ENCODE assay signal across 8 cellular contexts in the genomic region with DNA sequence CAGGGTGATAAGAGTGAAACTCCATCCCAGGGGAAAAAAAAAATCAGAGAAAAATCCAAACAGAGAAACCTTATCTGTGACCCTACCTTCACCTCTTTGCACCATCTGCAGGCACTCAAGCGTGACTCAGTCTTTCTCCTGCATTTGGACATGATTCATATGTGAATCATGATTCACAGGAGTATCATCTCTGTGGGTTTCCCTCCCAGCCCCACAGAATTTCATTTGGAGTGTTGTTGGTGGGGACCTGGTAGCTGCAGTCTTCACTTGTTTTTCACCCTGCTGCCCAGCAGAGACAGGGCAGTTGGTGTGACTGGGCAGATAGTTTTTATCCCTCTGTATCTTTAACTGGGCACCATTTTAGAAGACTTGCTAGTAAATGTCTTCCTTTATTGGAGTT.
DNase-seq lines count a peak whose midpoint lies in the region; ATAC-seq lines count a peak whose summit lies in the region.

No MANE protein-coding gene starts in this region.

- peak; percentile 79 for DNase-seq in DMS53 (lab: John Stamatoyannopoulos, UW)
- peak; percentile 54 for DNase-seq in NCI-H1092 treated with DMSO at 0.1 percent for 48 hours (lab: John Stamatoyannopoulos, UW)
- peak; percentile 77 for DNase-seq in activated naive CD4-positive, alpha-beta T cell treated with anti-CD3 and anti-CD28 coated beads for 36 hours
- peak; percentile 40 to 91 for DNase-seq in lung microvascular endothelial cell (ENCODE audit: low read depth in 2 of 2)
- no peak for DNase-seq in AML-193 (lab: John Stamatoyannopoulos, UW)

- no peaks in the 10 kb centered on the region for H3K27me3 Mint-ChIP-seq in activated naive CD4-positive, alpha-beta T cell treated with anti-CD3 and anti-CD28 coated beads for 36 hours (ENCODE audit: low read depth)

- CTCF ChIA-PET in activated naive CD4-positive, alpha-beta T cell treated with anti-CD3 and anti-CD28 coated beads for 36 hours (lab: Charles Lee): interaction anchor here (0.7 to 1.7 kb wide), 3 partner anchors 85 to 341 kb away, joined by 4 to 6 read pairs (median 5); no protein-coding TSS in a partner anchor

- intact Hi-C loops in activated naive CD4-positive, alpha-beta T cell treated with anti-CD3 and anti-CD28 coated beads for 36 hours (cut with micrococcal nuclease): loop anchor here (2.0 kb wide), 3 partner anchors 61 to 167 kb away; a partner anchor contains a TSS

- peaks cover 22% of the 10 kb centered on the region for H3K36me3 Mint-ChIP-seq in activated naive CD4-positive, alpha-beta T cell treated with anti-CD3 and anti-CD28 coated beads for 36 hours (ENCODE audit: low read depth)

- H3K27ac Mint-ChIP-seq in activated naive CD4-positive, alpha-beta T cell treated with anti-CD3 and anti-CD28 coated beads for 36 hours: no peak overlapping the region

- ATAC-seq in HG03457 (IDR thresholded peaks at IDR 0.05; ENCODE audit: unreplicated experiment): no peak
- no peak for ATAC-seq in GM18861 (IDR thresholded peaks at IDR 0.05; ENCODE audit: unreplicated experiment)
- no peak for ATAC-seq in HG03135 (IDR thresholded peaks at IDR 0.05; ENCODE audit: unreplicated experiment)

- H3K4me3 Mint-ChIP-seq in activated naive CD4-positive, alpha-beta T cell treated with anti-CD3 and anti-CD28 coated beads for 36 hours: no peak overlapping the region

- H3K4me1 Mint-ChIP-seq in activated naive CD4-positive, alpha-beta T cell treated with anti-CD3 and anti-CD28 coated beads for 36 hours (ENCODE audit: low read depth): peaks cover 22% of the 10 kb centered on the region

- no peaks in the 10 kb centered on the region for H3K9me3 Mint-ChIP-seq in activated naive CD4-positive, alpha-beta T cell treated with anti-CD3 and anti-CD28 coated beads for 36 hours

Comparison
In these comparisons a context has a peak if more than half of its experiments do, and no peak if none do; other contexts are left out.
1. DNase-seq: peak in DMS53 (single experiment), NCI-H1092 treated with DMSO at 0.1 percent for 48 hours (single experiment), activated naive CD4-positive, alpha-beta T cell treated with anti-CD3 and anti-CD28 coated beads for 36 hours (single experiment) and lung microvascular endothelial cell (2 of 2); none in AML-193 (0 of 2).